ENCODE assay signal across 8 cellular contexts in genomic region chr10:4243651-4244050, GRCh38.
DNase-seq lines count a peak whose midpoint lies in the region; ATAC-seq and TF ChIP-seq lines count a peak whose summit lies in the region.

No MANE protein-coding gene starts in this region.

- peak overlapping the region; percentile 54 to 76 (median 64) for H3K9ac ChIP-seq in skeletal muscle tissue (ENCODE audit: low read depth in 1 of 3, low read length in 3 of 3)

- H3K27me3 ChIP-seq in skeletal muscle tissue (ENCODE audit: control insufficient read depth in 3 of 3, insufficient read depth in 3 of 3, low read length in 3 of 3) (no peaks in the 10 kb centered on the region), GM23338 (ENCODE audit: insufficient read depth) (no peaks in the 10 kb centered on the region)
- H3K27me3 ChIP-seq in naive thymus-derived CD4-positive, alpha-beta T cell (ENCODE audit: control insufficient read depth in 2 of 2, insufficient read depth in 2 of 2, low read length in 2 of 2) = no peaks in the 10 kb centered on the region

- H3K9me3 ChIP-seq in HEK293 (ENCODE audit: control insufficient read depth, insufficient read depth, low read depth, low read length) (no peaks in the 10 kb centered on the region), skeletal muscle tissue (ENCODE audit: control insufficient read depth in 3 of 3, low read length in 3 of 3) (no peaks in the 10 kb centered on the region)
- no peaks in the 10 kb centered on the region for H3K9me3 ChIP-seq in naive thymus-derived CD4-positive, alpha-beta T cell (ENCODE audit: control insufficient read depth in 2 of 3, low read length in 3 of 3)

- H4K20me1 ChIP-seq in GM23338 (replicated peaks; ENCODE audit: insufficient read depth) = no peaks in the 10 kb centered on the region

- no peaks in the 10 kb centered on the region for H3K36me3 ChIP-seq in HEK293 (ENCODE audit: control insufficient read depth in 2 of 2, insufficient read depth in 1 of 2, low read length in 2 of 2)
- H3K36me3 ChIP-seq in skeletal muscle tissue (ENCODE audit: control insufficient read depth in 3 of 3, insufficient read depth in 3 of 3, low read length in 3 of 3) = no peaks in the 10 kb centered on the region
- no peaks in the 10 kb centered on the region for H3K36me3 ChIP-seq in GM23338 (ENCODE audit: insufficient read depth)
- no peaks in the 10 kb centered on the region for H3K36me3 ChIP-seq in naive thymus-derived CD4-positive, alpha-beta T cell (ENCODE audit: control insufficient read depth in 2 of 3, insufficient read depth in 3 of 3, low read length in 3 of 3)

- H2AFZ ChIP-seq in GM23338 = no peak overlapping the region

- H3K4me1 ChIP-seq in HEK293 (ENCODE audit: control insufficient read depth, insufficient read depth, low read length) (peaks cover 4% of the 10 kb centered on the region; the same call in 1 of the 2 replicates), skeletal muscle tissue (ENCODE audit: control insufficient read depth in 3 of 3, insufficient read depth in 3 of 3, low read length in 3 of 3) (peaks cover 6 to 25% (median 15%) of the 10 kb centered on the region in 3 donors), GM23338 (ENCODE audit: insufficient read depth) (peaks cover 20% of the 10 kb centered on the region)
- no peaks in the 10 kb centered on the region for H3K4me1 ChIP-seq in naive thymus-derived CD4-positive, alpha-beta T cell (ENCODE audit: control insufficient read depth in 2 of 2, insufficient read depth in 2 of 2, low read length in 2 of 2)

- H3K27ac ChIP-seq in HEK293 (ENCODE audit: extremely low read depth, low read depth, low read length) (no peak overlapping the region), skeletal muscle tissue (ENCODE audit: low read depth, low read length) (peak overlapping the region; percentile 85), GM23338 (ENCODE audit: low read depth) (no peak overlapping the region)
- H3K27ac ChIP-seq in naive thymus-derived CD4-positive, alpha-beta T cell (ENCODE audit: low read depth, low read length) = no peak overlapping the region

- no peaks in the 10 kb centered on the region for H3K36me3 Mint-ChIP-seq in GM23338 (ENCODE audit: low read depth)
- peaks cover 0 to 3% (median 0%) of the 10 kb centered on the region in 5 donors for H3K36me3 Mint-ChIP-seq in naive thymus-derived CD4-positive, alpha-beta T cell

- DNase-seq in SW 1271 (lab: John Stamatoyannopoulos, UW) (peak; percentile 56 to 83), fibroblast of the conjunctiva (ENCODE audit: low read depth) (peak; percentile 98), GM23338 (ENCODE audit: low spot score) (no peak), putamen (ENCODE audit: low spot score) (no peak)
- DNase-seq in activated naive CD4-positive, alpha-beta T cell treated with anti-CD3 and anti-CD28 coated beads, Interleukin-2, amount 50 U/mL, for 16 hours = no peak
- DNase-seq in naive thymus-derived CD4-positive, alpha-beta T cell = no peak

- no peaks in the 10 kb centered on the region for H3K9me2 ChIP-seq in GM23338 (ENCODE audit: insufficient read depth)

- ATAC-seq in GM23338 = no peak
- no peak for ATAC-seq in naive thymus-derived CD4-positive, alpha-beta T cell

- H3K9me3 Mint-ChIP-seq in GM23338 = no peaks in the 10 kb centered on the region
- no peaks in the 10 kb centered on the region for H3K9me3 Mint-ChIP-seq in naive thymus-derived CD4-positive, alpha-beta T cell

- H3K4me3 Mint-ChIP-seq in GM23338 = no peak overlapping the region
- H3K4me3 Mint-ChIP-seq in naive thymus-derived CD4-positive, alpha-beta T cell = no peak overlapping the region

- H3K4me1 Mint-ChIP-seq in GM23338 = peaks cover 26% of the 10 kb centered on the region
- H3K4me1 Mint-ChIP-seq in naive thymus-derived CD4-positive, alpha-beta T cell = peaks cover 0 to 30% (median 6%) of the 10 kb centered on the region in 7 donors

- TF ChIP-seq CTCF in HEK293 (tag by site-specific recombination; IDR thresholded peaks at IDR 0.05) (no peak), GM23338 (conservative IDR thresholded peaks at IDR 0.05; ENCODE audit: low read depth in 2 of 2) (no peak)

- H3F3A ChIP-seq in GM23338 (replicated peaks; ENCODE audit: low read depth) = no peaks in the 10 kb centered on the region

- H3K27ac Mint-ChIP-seq in GM23338 = no peak overlapping the region
- no peak overlapping the region for H3K27ac Mint-ChIP-seq in naive thymus-derived CD4-positive, alpha-beta T cell

- CTCF ChIA-PET in HEK293 (lab: Yijun Ruan, JAX) = no interaction called here
- CTCF ChIA-PET in naive thymus-derived CD4-positive, alpha-beta T cell (lab: Charles Lee) = no interaction called here

- no peak overlapping the region for H3K4me2 ChIP-seq in GM23338

- no peaks in the 10 kb centered on the region for H3K79me2 ChIP-seq in GM23338 (replicated peaks; ENCODE audit: insufficient read depth)

- intact Hi-C loops in naive thymus-derived CD4-positive, alpha-beta T cell (cut with micrococcal nuclease) = loop anchor here in 1 of 2 donors (10.0 kb wide), 2 partner anchors 411 to 479 kb away; no protein-coding TSS in a partner anchor

- no peak overlapping the region for H3K4me3 ChIP-seq in HEK293 (ENCODE audit: low read depth, low read length)
- peak overlapping the region; percentile 32 to 67 (median 52) for H3K4me3 ChIP-seq in skeletal muscle tissue (ENCODE audit: low read length in 3 of 3)
- H3K4me3 ChIP-seq in GM23338 = no peak overlapping the region
- H3K4me3 ChIP-seq in naive thymus-derived CD4-positive, alpha-beta T cell (ENCODE audit: low read length) = no peak overlapping the region

- H3K27me3 Mint-ChIP-seq in GM23338 (ENCODE audit: insufficient read depth, low read depth, poor library complexity) = no peaks in the 10 kb centered on the region
- no peaks in the 10 kb centered on the region for H3K27me3 Mint-ChIP-seq in naive thymus-derived CD4-positive, alpha-beta T cell

- POLR2A ChIA-PET in HEK293 (lab: Yijun Ruan, JAX) = interaction anchor here (0.5 to 1.4 kb wide), 2 partner anchors 12 to 413 kb away, joined by 3 read pairs; no protein-coding TSS in a partner anchor
- POLR2A ChIA-PET in naive thymus-derived CD4-positive, alpha-beta T cell (lab: Charles Lee) = no interaction called here

TF ChIP-seq in HEK293, 187 proteins besides CTCF, POLR2A, EP300 and RAD21:
- TF ChIP-seq ZNF423 (tag by site-specific recombination; IDR thresholded peaks at IDR 0.05) = no peak
- 0 out of 2 replicates have a peak, but pooled peaks have one; percentile 29 for TF ChIP-seq ZNF184 (tag by site-specific recombination; IDR thresholded peaks at IDR 0.05)
- 0 out of 2 replicates have a peak, but pooled peaks have one; percentile 11 for TF ChIP-seq ZNF629 (tag by site-specific recombination; IDR thresholded peaks at IDR 0.05)

TF ChIP-seq in GM23338, 12 proteins besides CTCF, POLR2A, EP300 and RAD21:
- TF ChIP-seq, protein P1, sequence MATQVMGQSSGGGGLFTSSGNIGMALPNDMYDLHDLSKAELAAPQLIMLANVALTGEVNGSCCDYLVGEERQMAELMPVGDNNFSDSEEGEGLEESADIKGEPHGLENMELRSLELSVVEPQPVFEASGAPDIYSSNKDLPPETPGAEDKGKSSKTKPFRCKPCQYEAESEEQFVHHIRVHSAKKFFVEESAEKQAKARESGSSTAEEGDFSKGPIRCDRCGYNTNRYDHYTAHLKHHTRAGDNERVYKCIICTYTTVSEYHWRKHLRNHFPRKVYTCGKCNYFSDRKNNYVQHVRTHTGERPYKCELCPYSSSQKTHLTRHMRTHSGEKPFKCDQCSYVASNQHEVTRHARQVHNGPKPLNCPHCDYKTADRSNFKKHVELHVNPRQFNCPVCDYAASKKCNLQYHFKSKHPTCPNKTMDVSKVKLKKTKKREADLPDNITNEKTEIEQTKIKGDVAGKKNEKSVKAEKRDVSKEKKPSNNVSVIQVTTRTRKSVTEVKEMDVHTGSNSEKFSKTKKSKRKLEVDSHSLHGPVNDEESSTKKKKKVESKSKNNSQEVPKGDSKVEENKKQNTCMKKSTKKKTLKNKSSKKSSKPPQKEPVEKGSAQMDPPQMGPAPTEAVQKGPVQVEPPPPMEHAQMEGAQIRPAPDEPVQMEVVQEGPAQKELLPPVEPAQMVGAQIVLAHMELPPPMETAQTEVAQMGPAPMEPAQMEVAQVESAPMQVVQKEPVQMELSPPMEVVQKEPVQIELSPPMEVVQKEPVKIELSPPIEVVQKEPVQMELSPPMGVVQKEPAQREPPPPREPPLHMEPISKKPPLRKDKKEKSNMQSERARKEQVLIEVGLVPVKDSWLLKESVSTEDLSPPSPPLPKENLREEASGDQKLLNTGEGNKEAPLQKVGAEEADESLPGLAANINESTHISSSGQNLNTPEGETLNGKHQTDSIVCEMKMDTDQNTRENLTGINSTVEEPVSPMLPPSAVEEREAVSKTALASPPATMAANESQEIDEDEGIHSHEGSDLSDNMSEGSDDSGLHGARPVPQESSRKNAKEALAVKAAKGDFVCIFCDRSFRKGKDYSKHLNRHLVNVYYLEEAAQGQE (IDR thresholded peaks at IDR 0.05; ENCODE audit: unreplicated experiment) = no peak
- no peak for TF ChIP-seq EZH2 (IDR thresholded peaks at IDR 0.05; ENCODE audit: low read depth, unreplicated experiment)
- no peak for TF ChIP-seq ZNF114 (CRISPR knock-in tag; IDR thresholded peaks at IDR 0.05)
- no peak for TF ChIP-seq STAT1 (IDR thresholded peaks at IDR 0.05; ENCODE audit: unreplicated experiment)
- TF ChIP-seq, protein P2, sequence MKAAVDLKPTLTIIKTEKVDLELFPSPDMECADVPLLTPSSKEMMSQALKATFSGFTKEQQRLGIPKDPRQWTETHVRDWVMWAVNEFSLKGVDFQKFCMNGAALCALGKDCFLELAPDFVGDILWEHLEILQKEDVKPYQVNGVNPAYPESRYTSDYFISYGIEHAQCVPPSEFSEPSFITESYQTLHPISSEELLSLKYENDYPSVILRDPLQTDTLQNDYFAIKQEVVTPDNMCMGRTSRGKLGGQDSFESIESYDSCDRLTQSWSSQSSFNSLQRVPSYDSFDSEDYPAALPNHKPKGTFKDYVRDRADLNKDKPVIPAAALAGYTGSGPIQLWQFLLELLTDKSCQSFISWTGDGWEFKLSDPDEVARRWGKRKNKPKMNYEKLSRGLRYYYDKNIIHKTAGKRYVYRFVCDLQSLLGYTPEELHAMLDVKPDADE (IDR thresholded peaks at IDR 0.05) = no peak
- no peak for TF ChIP-seq POLR2AphosphoS5 (IDR thresholded peaks at IDR 0.05; ENCODE audit: low read depth)

Comparison
In these comparisons a context has a peak if more than half of its experiments do, and no peak if none do; other contexts are left out.
1. H3K4me3 ChIP-seq: peak in skeletal muscle tissue (3 of 3); none in HEK293 (single experiment), GM23338 (single experiment) and naive thymus-derived CD4-positive, alpha-beta T cell (single experiment).
2. DNase-seq: peak in SW 1271 (2 of 2) and fibroblast of the conjunctiva (single experiment); none in GM23338 (single experiment), activated naive CD4-positive, alpha-beta T cell treated with anti-CD3 and anti-CD28 coated beads, Interleukin-2, amount 50 U/mL, for 16 hours (single experiment), naive thymus-derived CD4-positive, alpha-beta T cell (0 of 9) and putamen (single experiment).